ENCODE assay signal across 8 cellular contexts in genomic region chr10:21516270-21517131, GRCh38. TPM values are rescaled to one million over a fixed set of nuclear protein-coding genes. Genes with fewer than 3 reads are reported as not detected.
DNase-seq lines count a peak whose midpoint lies in the region; ATAC-seq, FAIRE-seq and TF ChIP-seq lines count a peak whose summit lies in the region.

No MANE protein-coding gene starts in this region.

- H3K4me3 ChIP-seq in lung (peak overlapping the region; percentile 61), subcutaneous abdominal adipose tissue (ENCODE audit: low read depth in 1 of 5, low read length in 5 of 5) (peak overlapping the region; percentile 70 to 85 (median 76))

- peak; percentile 78 for DNase-seq in ELR (ENCODE audit: low read depth)
- peak; percentile 62 for DNase-seq in HuH-7 (ENCODE audit: low spot score)
- peak; percentile 53 for DNase-seq in activated CD4-positive, CD25-positive, alpha-beta regulatory T cell treated with anti-CD3 and anti-CD28 coated beads, Interleukin-2, amount 50 U/mL, for 72 hours
- peak; percentile 18 for DNase-seq in effector CD8-positive, alpha-beta T cell (lab: John Stamatoyannopoulos, UW)
- DNase-seq in lung (ENCODE audit: low spot score): peak; percentile 62
- DNase-seq in GM12892 (ENCODE audit: insufficient read length): no peak

- TF ChIP-seq CTCF in lung (IDR thresholded peaks at IDR 0.05; ENCODE audit: control extremely low read depth, extremely low read depth): no peak

- H3K36me3 ChIP-seq in lung (ENCODE audit: control insufficient read depth in 2 of 2, insufficient read depth in 2 of 2, low read length in 2 of 2) (no peaks in the 10 kb centered on the region), subcutaneous abdominal adipose tissue (ENCODE audit: control insufficient read depth in 5 of 5, insufficient read depth in 5 of 5, low read length in 5 of 5) (no peaks in the 10 kb centered on the region)

- H3K9me3 ChIP-seq in lung (ENCODE audit: control insufficient read depth in 2 of 2, insufficient read depth in 1 of 2, low read length in 1 of 2) (no peaks in the 10 kb centered on the region), subcutaneous abdominal adipose tissue (ENCODE audit: control insufficient read depth in 5 of 5, low read length in 5 of 5) (no peaks in the 10 kb centered on the region)

- no peak for FAIRE-seq in GM12892 (lab: Jason Lieb, UNC)

- 0% methylated on average over 39 to 85 of the region's 85 CpGs for WGBS in lung, 2 donors

- H3K9ac ChIP-seq in subcutaneous abdominal adipose tissue (ENCODE audit: low read length in 5 of 5): peak overlapping the region in 1 of 5 donors; percentile 59

- no peak for TF ChIP-seq POLR2A in GM12892 (IDR thresholded peaks at IDR 0.05; ENCODE audit: low read depth, low read length)

- H3K4me1 ChIP-seq in lung (ENCODE audit: control insufficient read depth in 2 of 2, insufficient read depth in 2 of 2, low read length in 2 of 2) (peaks cover 1 to 2% of the 10 kb centered on the region in 2 donors), subcutaneous abdominal adipose tissue (ENCODE audit: control insufficient read depth in 5 of 5, insufficient read depth in 5 of 5, low read length in 5 of 5) (peaks cover 0 to 41% (median 39%) of the 10 kb centered on the region in 5 donors)

- H3K27ac ChIP-seq in lung (ENCODE audit: low read depth in 1 of 2, low read length in 1 of 2) (peak overlapping the region; percentile 59 to 85), subcutaneous abdominal adipose tissue (ENCODE audit: low read depth, low read length) (peak overlapping the region; percentile 13)

- peak; percentile 60 for ATAC-seq in GM21576 (IDR thresholded peaks at IDR 0.05; ENCODE audit: unreplicated experiment)
- ATAC-seq in lung (ENCODE audit: insufficient read depth, low FRiP score): peak; percentile 12

- H3K27me3 ChIP-seq in lung (ENCODE audit: control insufficient read depth, insufficient read depth): no peaks in the 10 kb centered on the region
- H3K27me3 ChIP-seq in subcutaneous abdominal adipose tissue (ENCODE audit: control insufficient read depth in 5 of 5, insufficient read depth in 4 of 5, low read length in 5 of 5): peaks cover 0 to 11% (median 2%) of the 10 kb centered on the region in 5 donors

RNA-seq across cellular contexts. Expression of gene SKIDA1, which starts 9.0 kb away (rescaled TPM):
- 1 to 10 TPM; 1.4 to 1.6 TPM for total RNA-seq in lung
- polyA plus RNA-seq in lung: under 1 TPM; 0.10 to 0.24 TPM
- polyA plus RNA-seq in GM12892 (2012; ENCODE audit: missing spikeins): 0.17 TPM

RNA-seq across cellular contexts. Expression of gene MLLT10, which starts 17.5 kb away (rescaled TPM):
- 10 to 100 TPM; 49.1 to 97.8 TPM for total RNA-seq in lung
- 10 to 100 TPM; 20.6 to 22.3 TPM for polyA plus RNA-seq in lung
- 31.1 TPM for polyA plus RNA-seq in GM12892 (2012; ENCODE audit: missing spikeins)
